In the genomic region with DNA sequence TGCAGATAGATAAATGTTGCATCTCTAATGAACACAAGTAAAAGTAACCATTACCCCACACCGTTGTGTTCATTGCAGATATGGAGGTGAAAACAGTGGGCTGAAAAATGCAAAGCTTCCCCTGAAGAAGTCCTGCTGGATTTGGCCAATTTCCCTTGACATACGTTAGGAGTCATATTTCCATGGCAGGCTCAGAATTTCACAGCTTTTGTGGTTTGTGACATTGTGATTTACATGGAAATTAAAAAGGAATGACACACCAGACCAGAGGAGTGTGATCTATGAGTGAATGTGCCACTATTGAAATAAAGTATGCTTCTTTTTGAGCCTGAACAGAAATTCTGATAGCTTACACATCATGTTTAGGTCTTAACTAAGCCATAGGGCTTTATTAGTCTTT, we compare ENCODE assay signal across 21 cellular contexts.
DNase-seq lines count a peak whose midpoint lies in the region; ATAC-seq, FAIRE-seq and TF ChIP-seq lines count a peak whose summit lies in the region.
"Had no signal": no experiment of that assay in that cellular context is flagged by ENCODE, and none has a peak within 500 bp of the region (broad histone marks: within the 10 kb centered on the region; RNA-seq: fewer than 3 reads in every experiment).

No MANE protein-coding gene starts in this region.

- no peaks in the 10 kb centered on the region for H3K36me3 ChIP-seq in astrocyte (ENCODE audit: insufficient read depth, low read length)
- H3K36me3 ChIP-seq: BLaER1 had no signal

- no peak overlapping the region for H3K9ac ChIP-seq in astrocyte (ENCODE audit: low read length)
- H3K9ac ChIP-seq: BLaER1 had no signal

- H3K36me3 Mint-ChIP-seq in astrocyte (ENCODE audit: low read depth, unreplicated experiment): no peaks in the 10 kb centered on the region
- H3K36me3 Mint-ChIP-seq in effector memory CD8-positive, alpha-beta T cell (ENCODE audit: insufficient read depth): no peaks in the 10 kb centered on the region
- no peaks in the 10 kb centered on the region for H3K36me3 Mint-ChIP-seq in activated T-helper 1 cell treated with anti-CD3 and anti-CD28 coated beads, Interleukin-12 subunit alpha, Interleukin-12 subunit beta, Interleukin-2, Interleukin-4 antibody, amounts not matched to agents 30 ng/mL and 10 ng/mL and 1 ng/mL, durations not matched to agents 14 hours and 24 hours and 36 hours (ENCODE audit: low read depth)
- H3K36me3 Mint-ChIP-seq: CD4-positive, CD25-positive, alpha-beta regulatory T cell; CD8-positive, alpha-beta T cell had no signal

- H3K4me2 ChIP-seq in astrocyte (ENCODE audit: low read length): no peak overlapping the region
- H3K4me2 ChIP-seq: BLaER1, GM23338 had no signal

- H2AFZ ChIP-seq in astrocyte (ENCODE audit: low read depth, low read length): no peak overlapping the region
- H2AFZ ChIP-seq: GM23338 had no signal

- no peaks in the 10 kb centered on the region for H3K27me3 ChIP-seq in astrocyte (ENCODE audit: insufficient read depth, low read length)
- H3K27me3 ChIP-seq: BLaER1 had no signal

- H3K27me3 Mint-ChIP-seq in astrocyte (ENCODE audit: low read depth, unreplicated experiment): no peaks in the 10 kb centered on the region
- H3K27me3 Mint-ChIP-seq in effector memory CD8-positive, alpha-beta T cell: peaks cover 11 to 12% of the 10 kb centered on the region in 2 donors
- peaks cover 6% of the 10 kb centered on the region for H3K27me3 Mint-ChIP-seq in activated T-helper 1 cell treated with anti-CD3 and anti-CD28 coated beads, Interleukin-12 subunit alpha, Interleukin-12 subunit beta, Interleukin-2, Interleukin-4 antibody, amounts not matched to agents 30 ng/mL and 10 ng/mL and 1 ng/mL, durations not matched to agents 14 hours and 24 hours and 36 hours (ENCODE audit: insufficient read depth)
- H3K27me3 Mint-ChIP-seq: B cell; CD4-positive, CD25-positive, alpha-beta regulatory T cell had no signal

- peaks cover 5% of the 10 kb centered on the region for H3K4me1 Mint-ChIP-seq in astrocyte (ENCODE audit: low read depth, unreplicated experiment)
- no peaks in the 10 kb centered on the region for H3K4me1 Mint-ChIP-seq in effector memory CD8-positive, alpha-beta T cell (ENCODE audit: low read depth in 2 of 2)
- H3K4me1 Mint-ChIP-seq in activated T-helper 1 cell treated with anti-CD3 and anti-CD28 coated beads, Interleukin-12 subunit alpha, Interleukin-12 subunit beta, Interleukin-2, Interleukin-4 antibody, amounts not matched to agents 30 ng/mL and 10 ng/mL and 1 ng/mL, durations not matched to agents 14 hours and 24 hours and 36 hours (ENCODE audit: low read depth): no peaks in the 10 kb centered on the region
- H3K4me1 Mint-ChIP-seq: B cell; CD4-positive, CD25-positive, alpha-beta regulatory T cell had no signal

- H3K27ac ChIP-seq in astrocyte (ENCODE audit: low read depth, low read length): no peak overlapping the region
- H3K27ac ChIP-seq: BLaER1, C4-2B had no signal

- DNase-seq in LHCN-M2 (ENCODE audit: low read depth): peak; percentile 20
- peak; percentile 47 for DNase-seq in astrocyte (ENCODE audit: low read depth)
- DNase-seq in fibroblast of mammary gland (ENCODE audit: low read depth): peak; percentile 23
- no peak for DNase-seq in effector memory CD8-positive, alpha-beta T cell
- no peak for DNase-seq in activated T-helper 1 cell treated with anti-CD3 and anti-CD28 coated beads, Interleukin-12 subunit alpha, Interleukin-12 subunit beta, Interleukin-2, Interleukin-4 antibody, amounts not matched to agents 30 ng/mL and 10 ng/mL and 1 ng/mL, durations not matched to agents 14 hours and 24 hours and 36 hours (ENCODE audit: low spot score)
- DNase-seq: Caco-2; CD4-positive, CD25-positive, alpha-beta regulatory T cell; CD8-positive, alpha-beta T cell; DMS153; DND-41; EL; GDM1; H9 had no signal

- no peak for FAIRE-seq in astrocyte (lab: Jason Lieb, UNC)
- FAIRE-seq: GM12891, GM18507 had no signal

- no peak overlapping the region for H3K27ac Mint-ChIP-seq in astrocyte (ENCODE audit: unreplicated experiment)
- no peak overlapping the region for H3K27ac Mint-ChIP-seq in effector memory CD8-positive, alpha-beta T cell
- no peak overlapping the region for H3K27ac Mint-ChIP-seq in activated T-helper 1 cell treated with anti-CD3 and anti-CD28 coated beads, Interleukin-12 subunit alpha, Interleukin-12 subunit beta, Interleukin-2, Interleukin-4 antibody, amounts not matched to agents 30 ng/mL and 10 ng/mL and 1 ng/mL, durations not matched to agents 14 hours and 24 hours and 36 hours
- H3K27ac Mint-ChIP-seq: B cell; CD4-positive, CD25-positive, alpha-beta regulatory T cell; CD8-positive, alpha-beta T cell; GM23338; H9 had no signal

- H3K4me3 Mint-ChIP-seq in astrocyte (ENCODE audit: unreplicated experiment): no peak overlapping the region
- H3K4me3 Mint-ChIP-seq in effector memory CD8-positive, alpha-beta T cell: no peak overlapping the region
- no peak overlapping the region for H3K4me3 Mint-ChIP-seq in activated T-helper 1 cell treated with anti-CD3 and anti-CD28 coated beads, Interleukin-12 subunit alpha, Interleukin-12 subunit beta, Interleukin-2, Interleukin-4 antibody, amounts not matched to agents 30 ng/mL and 10 ng/mL and 1 ng/mL, durations not matched to agents 14 hours and 24 hours and 36 hours
- H3K4me3 Mint-ChIP-seq: B cell; CD4-positive, CD25-positive, alpha-beta regulatory T cell; CD8-positive, alpha-beta T cell; GM23338; H9 had no signal

- H4K20me1 ChIP-seq in astrocyte (ENCODE audit: insufficient read depth, low read length): no peaks in the 10 kb centered on the region
- H4K20me1 ChIP-seq: BLaER1 had no signal

- TF ChIP-seq CTCF in astrocyte (IDR thresholded peaks at IDR 0.05; ENCODE audit: insufficient read depth, low read depth, low read length) (no peak), fibroblast of mammary gland (conservative IDR thresholded peaks at IDR 0.05; ENCODE audit: control insufficient read depth, insufficient read depth, low read depth, low read length) (no peak)

- no peaks in the 10 kb centered on the region for H3K4me1 ChIP-seq in astrocyte (ENCODE audit: insufficient read depth, low read length)
- H3K4me1 ChIP-seq: BLaER1, Caco-2 had no signal

- no peaks in the 10 kb centered on the region for H3K9me3 ChIP-seq in astrocyte (ENCODE audit: insufficient read depth, low read depth, low read length)
- H3K9me3 ChIP-seq: BLaER1, Caco-2 had no signal

- H3K4me3 ChIP-seq in astrocyte (ENCODE audit: insufficient read depth, low read depth, low read length) (no peak overlapping the region), fibroblast of mammary gland (ENCODE audit: control insufficient read depth, low read depth, low read length) (no peak overlapping the region)
- H3K4me3 ChIP-seq: BLaER1, GM23338 had no signal

- intact Hi-C loops in activated T-helper 1 cell treated with anti-CD3 and anti-CD28 coated beads, Interleukin-12 subunit alpha, Interleukin-12 subunit beta, Interleukin-2, Interleukin-4 antibody, amounts not matched to agents 30 ng/mL and 10 ng/mL and 1 ng/mL, durations not matched to agents 14 hours and 24 hours and 36 hours (cut with micrococcal nuclease): no loop called here

- H3K79me2 ChIP-seq in astrocyte (ENCODE audit: insufficient read depth, low read length): no peaks in the 10 kb centered on the region

- ATAC-seq in effector memory CD8-positive, alpha-beta T cell (replicated peaks): no peak
- no peak for ATAC-seq in HG02885 (IDR thresholded peaks at IDR 0.05; ENCODE audit: poor library complexity, unreplicated experiment)
- ATAC-seq: CD8-positive, alpha-beta T cell; GM23338; HCT116 had no signal

- peaks cover 5% of the 10 kb centered on the region for H3K9me3 Mint-ChIP-seq in astrocyte (ENCODE audit: unreplicated experiment)
- no peaks in the 10 kb centered on the region for H3K9me3 Mint-ChIP-seq in effector memory CD8-positive, alpha-beta T cell
- no peaks in the 10 kb centered on the region for H3K9me3 Mint-ChIP-seq in activated T-helper 1 cell treated with anti-CD3 and anti-CD28 coated beads, Interleukin-12 subunit alpha, Interleukin-12 subunit beta, Interleukin-2, Interleukin-4 antibody, amounts not matched to agents 30 ng/mL and 10 ng/mL and 1 ng/mL, durations not matched to agents 14 hours and 24 hours and 36 hours
- H3K9me3 Mint-ChIP-seq: CD8-positive, alpha-beta T cell; GM23338; H9 had no signal

Comparison
In these comparisons a context has a peak if more than half of its experiments do, and no peak if none do; other contexts are left out.
1. DNase-seq: peak in LHCN-M2 (single experiment), astrocyte (single experiment) and fibroblast of mammary gland (single experiment); none in effector memory CD8-positive, alpha-beta T cell (0 of 3) and activated T-helper 1 cell treated with anti-CD3 and anti-CD28 coated beads, Interleukin-12 subunit alpha, Interleukin-12 subunit beta, Interleukin-2, Interleukin-4 antibody, amounts not matched to agents 30 ng/mL and 10 ng/mL and 1 ng/mL, durations not matched to agents 14 hours and 24 hours and 36 hours (single experiment).